Comparison of ENCODE assay signal across 1 cellular context in genomic region chr4:169659736-169660670, GRCh38.
A peak's percentile ranks its signal among the peaks of the same experiment; 100 is the strongest.
TF ChIP-seq lines count a peak whose summit lies in the region.

No MANE protein-coding gene starts in this region.

TF ChIP-seq in K562, 482 proteins besides CTCF, POLR2A, EP300 and RAD21 (continued from another document and continues in another):
- no peak for TF ChIP-seq POLR3G (IDR thresholded peaks at IDR 0.05; ENCODE audit: extremely low read depth, insufficient read length, insufficient replicate concordance)
- no peak for TF ChIP-seq UBTF (IDR thresholded peaks at IDR 0.05; ENCODE audit: borderline replicate concordance in 1 of 2, low read depth in 2 of 2, low read length in 2 of 2)
- TF ChIP-seq ZBTB40 (IDR thresholded peaks at IDR 0.05): no peak
- no peak for TF ChIP-seq ZBTB40 (CRISPR knock-in tag; IDR thresholded peaks at IDR 0.05)
- TF ChIP-seq CREB5 (CRISPR knock-in tag; IDR thresholded peaks at IDR 0.05): no peak
- TF ChIP-seq ZBTB8A (IDR thresholded peaks at IDR 0.05; ENCODE audit: partially characterized antibody): no peak
- TF ChIP-seq DNMT1 (IDR thresholded peaks at IDR 0.05): no peak
- TF ChIP-seq CREB3 (tag; conservative IDR thresholded peaks at IDR 0.05; ENCODE audit: low read depth): peak; percentile 71; the same call in 1 of the 2 replicates
- no peak for TF ChIP-seq CCNT2 (IDR thresholded peaks at IDR 0.05; ENCODE audit: borderline replicate concordance, extremely low read depth, insufficient read length, low read depth, low read length)
- no peak for TF ChIP-seq PTRF (tag; IDR thresholded peaks at IDR 0.05)
- no peak for TF ChIP-seq NR2C1 (IDR thresholded peaks at IDR 0.05)
- no peak for TF ChIP-seq NR2C1 (tag; IDR thresholded peaks at IDR 0.05)
- TF ChIP-seq RBBP5 (IDR thresholded peaks at IDR 0.05; ENCODE audit: borderline replicate concordance, insufficient read depth, low read length, poor library complexity, severe bottlenecking): peak; percentile 48
- no peak for TF ChIP-seq ZNF830 (CRISPR knock-in tag; IDR thresholded peaks at IDR 0.05)
- no peak for TF ChIP-seq SETDB1 (IDR thresholded peaks at IDR 0.05; ENCODE audit: low read length)
- TF ChIP-seq JUNB (CRISPR knock-in tag; conservative IDR thresholded peaks at IDR 0.05): peak; percentile 90
- TF ChIP-seq RFX5 (IDR thresholded peaks at IDR 0.05; ENCODE audit: low read depth, low read length): no peak
- no peak for TF ChIP-seq ZFP30 (CRISPR knock-in tag; IDR thresholded peaks at IDR 0.05; ENCODE audit: borderline replicate concordance)
- TF ChIP-seq KDM4B (IDR thresholded peaks at IDR 0.05; ENCODE audit: borderline replicate concordance in 2 of 2, low read depth in 1 of 2): no peak
- peak; percentile 88 for TF ChIP-seq TAF9B (IDR thresholded peaks at IDR 0.05; ENCODE audit: partially characterized antibody)
- TF ChIP-seq ZNF518B (CRISPR knock-in tag; IDR thresholded peaks at IDR 0.05): no peak
- TF ChIP-seq TARDBP (IDR thresholded peaks at IDR 0.05): no peak
- no peak for TF ChIP-seq ZNF431 (CRISPR knock-in tag; IDR thresholded peaks at IDR 0.05)
- TF ChIP-seq FUS (optimal IDR thresholded peaks at IDR 0.05; ENCODE audit: low read depth, low read length): no peak
- TF ChIP-seq CUX1 (CRISPR knock-in tag; IDR thresholded peaks at IDR 0.05): no peak; the same call in 1 of the 2 replicates
- TF ChIP-seq ZNF764 (CRISPR knock-in tag; IDR thresholded peaks at IDR 0.05; ENCODE audit: low read depth): no peak
- peak; percentile 63 for TF ChIP-seq TAF1 (IDR thresholded peaks at IDR 0.05; ENCODE audit: control insufficient read depth, extremely low read depth, insufficient read depth, low read length, severe bottlenecking)
- 0 out of 2 replicates have a peak, but pooled peaks have one; percentile 39 for TF ChIP-seq CTBP1 (IDR thresholded peaks at IDR 0.05; ENCODE audit: borderline replicate concordance)
- TF ChIP-seq ZKSCAN3 (CRISPR knock-in tag; IDR thresholded peaks at IDR 0.05): no peak
- TF ChIP-seq ARID3A (IDR thresholded peaks at IDR 0.05; ENCODE audit: borderline replicate concordance, low read depth, low read length): peak; percentile 87
- TF ChIP-seq FOXK2 (conservative IDR thresholded peaks at IDR 0.05 in 1 of 2, IDR thresholded peaks at IDR 0.05 in 1 of 2; ENCODE audit: low read depth in 2 of 2): peak; percentile 27 to 65; a peak in 1 of 4 replicates
